Comparison of ENCODE assay signal across 1 cellular context in genomic region chr3:45606003-45606402, GRCh38.
TF ChIP-seq lines count a peak whose summit lies in the region.

No MANE protein-coding gene starts in this region.

TF ChIP-seq in GM23338, 12 proteins besides CTCF, POLR2A, EP300 and RAD21 (continued from another document):
- no peak for TF ChIP-seq REST (IDR thresholded peaks at IDR 0.05; ENCODE audit: unreplicated experiment)
- TF ChIP-seq, protein P1, sequence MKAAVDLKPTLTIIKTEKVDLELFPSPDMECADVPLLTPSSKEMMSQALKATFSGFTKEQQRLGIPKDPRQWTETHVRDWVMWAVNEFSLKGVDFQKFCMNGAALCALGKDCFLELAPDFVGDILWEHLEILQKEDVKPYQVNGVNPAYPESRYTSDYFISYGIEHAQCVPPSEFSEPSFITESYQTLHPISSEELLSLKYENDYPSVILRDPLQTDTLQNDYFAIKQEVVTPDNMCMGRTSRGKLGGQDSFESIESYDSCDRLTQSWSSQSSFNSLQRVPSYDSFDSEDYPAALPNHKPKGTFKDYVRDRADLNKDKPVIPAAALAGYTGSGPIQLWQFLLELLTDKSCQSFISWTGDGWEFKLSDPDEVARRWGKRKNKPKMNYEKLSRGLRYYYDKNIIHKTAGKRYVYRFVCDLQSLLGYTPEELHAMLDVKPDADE (IDR thresholded peaks at IDR 0.05), result no peak
- TF ChIP-seq ZNF462 (CRISPR knock-in tag; IDR thresholded peaks at IDR 0.05), result no peak
